Comparison of ENCODE assay signal across 1 cellular context in the genomic region with DNA sequence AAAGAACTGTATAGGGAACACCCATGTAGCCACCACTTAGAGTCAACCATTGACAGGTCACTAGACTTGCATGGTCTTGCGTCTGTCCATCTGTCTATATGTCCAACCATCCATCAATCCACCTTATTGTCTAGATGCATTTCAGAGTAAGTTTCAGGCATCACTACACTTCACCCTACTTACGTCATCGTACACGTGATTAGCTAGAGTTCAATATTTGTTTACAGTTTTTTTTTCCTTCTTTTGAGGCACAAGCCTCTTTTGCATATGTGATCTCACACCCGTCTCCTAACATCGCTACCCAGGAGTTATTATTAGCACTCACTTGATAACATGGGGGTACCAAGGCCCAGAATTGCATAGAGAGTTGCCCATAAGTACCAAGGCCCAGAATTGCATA.
TF ChIP-seq lines count a peak whose summit lies in the region.

No MANE protein-coding gene starts in this region.

TF ChIP-seq in HepG2, 621 proteins besides CTCF, POLR2A, EP300 and RAD21:
- TF ChIP-seq NRL (CRISPR knock-in tag; IDR thresholded peaks at IDR 0.05; ENCODE audit: borderline replicate concordance) = no peak
- TF ChIP-seq ZNF7 (CRISPR knock-in tag; IDR thresholded peaks at IDR 0.05) = no peak
- no peak for TF ChIP-seq SIX1 (CRISPR knock-in tag; IDR thresholded peaks at IDR 0.05; ENCODE audit: borderline replicate concordance)
- peak; percentile 58 for TF ChIP-seq ATF7 (IDR thresholded peaks at IDR 0.05)
- no peak for TF ChIP-seq ATF7 (CRISPR knock-in tag; IDR thresholded peaks at IDR 0.05)
- peak; percentile 74 for TF ChIP-seq CREB1 (IDR thresholded peaks at IDR 0.05)
- no peak for TF ChIP-seq CREB1 (CRISPR knock-in tag; IDR thresholded peaks at IDR 0.05)
- no peak for TF ChIP-seq RARG (CRISPR knock-in tag; IDR thresholded peaks at IDR 0.05; ENCODE audit: low read depth)
- TF ChIP-seq NFYB (CRISPR knock-in tag; IDR thresholded peaks at IDR 0.05) = no peak
- TF ChIP-seq PRPF4 (IDR thresholded peaks at IDR 0.05; ENCODE audit: low read depth, low read length, poor library complexity, severe bottlenecking) = no peak
